ENCODE assay signal across 16 cellular contexts in the genomic region with DNA sequence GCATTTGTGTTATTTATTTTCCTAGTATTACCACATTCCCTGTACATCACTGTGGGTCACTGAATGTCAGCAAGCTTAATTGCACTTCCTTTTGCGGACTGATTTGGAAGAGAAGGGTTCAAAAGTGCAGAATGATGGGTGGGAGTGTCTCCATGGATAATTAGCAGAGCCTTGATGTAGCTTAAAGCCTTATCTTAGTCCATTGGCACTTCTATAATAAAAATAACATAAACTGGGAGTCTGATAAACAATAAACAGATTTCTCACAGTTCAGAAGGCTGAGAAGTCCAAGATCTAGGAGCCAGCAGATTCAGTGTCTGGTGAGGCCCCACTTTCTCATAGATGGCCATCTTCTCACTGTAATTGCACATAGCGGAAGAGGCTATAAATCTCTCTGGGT.
A peak's percentile ranks its signal among the peaks of the same experiment; 100 is the strongest.
DNase-seq lines count a peak whose midpoint lies in the region; ATAC-seq and TF ChIP-seq lines count a peak whose summit lies in the region.
"Had no signal": no experiment of that assay in that cellular context is flagged by ENCODE, and none has a peak within 500 bp of the region (broad histone marks: within the 10 kb centered on the region; RNA-seq: fewer than 3 reads in every experiment).

No MANE protein-coding gene starts in this region.

- no peak for TF ChIP-seq POLR2A in right lobe of liver (IDR thresholded peaks at IDR 0.05)

- H3K27me3 ChIP-seq in liver (ENCODE audit: control insufficient read depth in 4 of 4, insufficient read depth in 4 of 4, low read length in 3 of 4) (no peaks in the 10 kb centered on the region), right lobe of liver (no peaks in the 10 kb centered on the region)
- H3K27me3 ChIP-seq: BLaER1 treated with 17β-estradiol and CSF1 and Interleukin-3, amounts not matched to agents 10 nM and 100 nM had no signal

- H3K4me1 ChIP-seq in liver (ENCODE audit: control insufficient read depth in 4 of 4, insufficient read depth in 4 of 4, low read length in 3 of 4) (no peaks in the 10 kb centered on the region), right lobe of liver (no peaks in the 10 kb centered on the region)
- H3K4me1 ChIP-seq: A549; BLaER1 treated with 17β-estradiol and CSF1 and Interleukin-3, amounts not matched to agents 10 nM and 100 nM; Caco-2 had no signal

- intact Hi-C loops in right lobe of liver (cut with DNase I) = no loop called here

- H3K4me3 ChIP-seq in liver (ENCODE audit: low read depth in 1 of 3, low read length in 3 of 3) = no peak overlapping the region
- H3K4me3 ChIP-seq in right lobe of liver = no peak overlapping the region
- H3K4me3 ChIP-seq: A549; BLaER1 treated with 17β-estradiol and CSF1 and Interleukin-3, amounts not matched to agents 10 nM and 100 nM had no signal

- H3K9me3 ChIP-seq in liver (ENCODE audit: control insufficient read depth in 4 of 4, low read length in 3 of 4) = no peaks in the 10 kb centered on the region
- H3K9me3 ChIP-seq in right lobe of liver = no peaks in the 10 kb centered on the region
- H3K9me3 ChIP-seq: A549; BLaER1 treated with 17β-estradiol and CSF1 and Interleukin-3, amounts not matched to agents 10 nM and 100 nM; Caco-2 had no signal

- no peak for TF ChIP-seq RAD21 in liver (IDR thresholded peaks at IDR 0.05)

- H3K36me3 ChIP-seq in liver (ENCODE audit: control insufficient read depth in 4 of 4, insufficient read depth in 3 of 4, low read depth in 1 of 4, low read length in 3 of 4) = no peaks in the 10 kb centered on the region
- no peaks in the 10 kb centered on the region for H3K36me3 ChIP-seq in right lobe of liver
- H3K36me3 ChIP-seq: BLaER1 treated with 17β-estradiol and CSF1 and Interleukin-3, amounts not matched to agents 10 nM and 100 nM had no signal

- H3K9ac ChIP-seq in liver (ENCODE audit: low read depth in 1 of 2, low read length in 2 of 2) = no peak overlapping the region
- H3K9ac ChIP-seq: BLaER1 treated with 17β-estradiol and CSF1 and Interleukin-3, amounts not matched to agents 10 nM and 100 nM had no signal

- H3K27ac ChIP-seq in liver (ENCODE audit: low read depth in 1 of 2, low read length in 2 of 2) (no peak overlapping the region), right lobe of liver (no peak overlapping the region)
- H3K27ac ChIP-seq: 22Rv1; A549; BLaER1 treated with 17β-estradiol and CSF1 and Interleukin-3, amounts not matched to agents 10 nM and 100 nM; C4-2B had no signal

- no peak for TF ChIP-seq CTCF in liver (IDR thresholded peaks at IDR 0.05; ENCODE audit: low read depth, low read length, missing input control)
- TF ChIP-seq CTCF in right lobe of liver (IDR thresholded peaks at IDR 0.05) = no peak

- WGBS in liver = 55% methylated on average over 2 of the region's 2 CpGs
- WGBS in right lobe of liver (ENCODE audit: insufficient coverage, low coverage, low lambda C conversion rate, missing lambda C conversion rate) = 39% methylated on average over 2 of the region's 2 CpGs

- DNase-seq in NCI-H748 (lab: John Stamatoyannopoulos, UW; ENCODE audit: unreplicated experiment) = peak; percentile 11
- DNase-seq in NCI-H748 treated with DMSO at 0.1 percent for 48 hours (lab: John Stamatoyannopoulos, UW) = no peak
- DNase-seq in right lobe of liver = no peak
- no peak for DNase-seq in stimulated activated CD4-positive, alpha-beta T cell treated with anti-CD3 and anti-CD28 coated beads, Interleukin-1b, Interleukin-23, amount 100 ng/mL, for 48 hours
- DNase-seq: AML-193; Caco-2; Calu3; CD4-positive, alpha-beta T cell; CD8-positive, alpha-beta T cell; DMS79 treated with DMSO at 0.1 percent for 48 hours; GF-D8 had no signal

- ATAC-seq in right lobe of liver = no peak
- ATAC-seq: A549; CD8-positive, alpha-beta T cell had no signal

TF ChIP-seq in liver, 16 proteins besides CTCF, POLR2A, EP300 and RAD21:
- no peak for TF ChIP-seq NR2F2 (IDR thresholded peaks at IDR 0.05)
- TF ChIP-seq RXRA (IDR thresholded peaks at IDR 0.05) = peak; percentile 8 to 23
- no peak for TF ChIP-seq JUND (IDR thresholded peaks at IDR 0.05)
- TF ChIP-seq MAX (IDR thresholded peaks at IDR 0.05) = no peak
- TF ChIP-seq YY1 (IDR thresholded peaks at IDR 0.05) = no peak
- no peak for TF ChIP-seq TAF1 (conservative IDR thresholded peaks at IDR 0.05)
- no peak for TF ChIP-seq EGR1 (IDR thresholded peaks at IDR 0.05; ENCODE audit: low read depth in 2 of 2)
- no peak for TF ChIP-seq ZBTB33 (IDR thresholded peaks at IDR 0.05)
- TF ChIP-seq HNF4A (conservative IDR thresholded peaks at IDR 0.05) = no peak
